Comparison of ENCODE assay signal across 1 cellular context in the genomic region with DNA sequence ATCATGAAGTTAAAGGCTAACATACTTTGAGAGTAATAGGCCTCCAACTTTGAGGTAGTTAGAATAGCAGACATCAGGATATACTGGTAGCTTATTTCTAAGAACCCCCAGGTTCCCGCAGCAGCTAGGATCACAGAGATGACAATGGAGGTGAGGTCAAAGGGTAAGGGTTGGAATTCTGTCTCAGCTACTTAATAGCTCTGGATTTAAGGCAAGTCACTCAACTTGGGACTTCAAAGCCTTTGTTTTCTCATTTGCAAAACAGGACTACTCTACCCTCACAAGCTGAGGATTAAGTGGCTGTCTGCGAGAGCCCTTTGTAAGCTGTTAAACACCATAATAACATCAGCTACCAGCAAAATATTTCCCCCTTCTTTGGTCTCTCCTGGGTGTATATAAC.
TF ChIP-seq lines count a peak whose summit lies in the region.

No MANE protein-coding gene starts in this region.

TF ChIP-seq in endothelial cell of umbilical vein, 7 proteins besides CTCF, POLR2A, EP300 and RAD21 (continued from another document):
- TF ChIP-seq POLR2AphosphoS5 (IDR thresholded peaks at IDR 0.05; ENCODE audit: insufficient read depth, low read depth, low read length) (no peak), JUN (IDR thresholded peaks at IDR 0.05; ENCODE audit: borderline replicate concordance, insufficient read depth, insufficient read length, low read depth) (no peak), FOS (IDR thresholded peaks at IDR 0.05; ENCODE audit: borderline replicate concordance, insufficient read depth, low read length) (no peak), GATA2 (IDR thresholded peaks at IDR 0.05; ENCODE audit: insufficient read depth, insufficient read length, low read depth, low read length) (no peak)
- TF ChIP-seq, protein P1, sequence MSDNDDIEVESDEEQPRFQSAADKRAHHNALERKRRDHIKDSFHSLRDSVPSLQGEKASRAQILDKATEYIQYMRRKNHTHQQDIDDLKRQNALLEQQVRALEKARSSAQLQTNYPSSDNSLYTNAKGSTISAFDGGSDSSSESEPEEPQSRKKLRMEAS (IDR thresholded peaks at IDR 0.05; ENCODE audit: insufficient read depth, insufficient read length): no peak
TF ChIP-seq in endothelial cell of umbilical vein: peak in this region for 0.
